ENCODE assay signal across 15 cellular contexts in the genomic region with DNA sequence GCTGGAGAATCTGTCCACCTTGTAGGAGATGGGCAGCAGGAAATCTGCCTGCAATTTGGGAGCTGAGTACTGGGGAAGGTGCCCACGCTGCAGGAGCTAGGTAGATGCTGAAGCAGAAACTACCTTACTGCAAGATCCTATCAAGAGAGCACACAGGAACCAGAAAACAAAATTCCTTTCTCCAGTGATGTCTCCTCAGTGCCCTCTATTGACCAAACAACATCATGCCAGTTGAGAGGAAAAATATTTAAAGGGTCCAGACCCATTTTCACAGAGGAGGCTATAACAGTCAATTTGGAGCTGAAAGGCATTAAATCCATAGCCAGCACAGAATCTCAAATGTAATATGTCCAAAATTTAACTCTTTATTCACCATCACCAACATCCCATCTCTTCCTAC.
DNase-seq lines count a peak whose midpoint lies in the region; ATAC-seq and TF ChIP-seq lines count a peak whose summit lies in the region.
"Had no signal": no experiment of that assay in that cellular context is flagged by ENCODE, and none has a peak within 500 bp of the region (broad histone marks: within the 10 kb centered on the region; RNA-seq: fewer than 3 reads in every experiment).

No MANE protein-coding gene starts in this region.

- H3K27me3 ChIP-seq in neuronal stem cell (ENCODE audit: control insufficient read depth in 3 of 3, insufficient read depth in 3 of 3, low read depth in 1 of 3, low read length in 3 of 3): no peaks in the 10 kb centered on the region

- in situ Hi-C loops in Caki2 (cut with HindIII; ENCODE audit: low pct_unique_long_range_greater_than_20kb, low sequenced_read_pairs): no loop called here

- H2BK5ac ChIP-seq in neuronal stem cell (ENCODE audit: low read length): no peak overlapping the region

- H3K4ac ChIP-seq in neuronal stem cell (ENCODE audit: low read length): no peak overlapping the region

- CTCF ChIA-PET in HEK293 (lab: Yijun Ruan, JAX) (interaction anchor here (0.7 to 1.3 kb wide), 4 partner anchors 18 to 67 kb away, joined by 3 to 4 read pairs (median 4); no protein-coding TSS in a partner anchor), OCI-LY7 (lab: Charles Lee; ENCODE audit: unreplicated experiment) (no interaction called here)

- no TSS peak for BruUV-seq in OCI-LY7 (replicated peaks; lab: Mats Ljungman, UMichigan)

- no peak overlapping the region for H2BK120ac ChIP-seq in neuronal stem cell (ENCODE audit: low read depth, low read length)

- H3K9me2 ChIP-seq in OCI-LY7 (ENCODE audit: insufficient read depth, low read length): no peaks in the 10 kb centered on the region

- H2AK5ac ChIP-seq in neuronal stem cell (ENCODE audit: low read depth, low read length): no peak overlapping the region

- no CpG with 5 or more reads among the region's 1 CpG for WGBS in neuronal stem cell (ENCODE audit: extremely low coverage in 2 of 2, insufficient read length in 2 of 2, insufficient replicate concordance in 1 of 2), 2 donors

- TF ChIP-seq CTCF in HEK293 (tag by site-specific recombination; IDR thresholded peaks at IDR 0.05) (no peak), OCI-LY7 (conservative IDR thresholded peaks at IDR 0.05; ENCODE audit: low read length) (peak; percentile 47; the same call in 1 of the 2 replicates)

- no peak overlapping the region for H3K9ac ChIP-seq in neuronal stem cell (ENCODE audit: low read depth, low read length, poor library complexity)

- H3K4me1 ChIP-seq in HEK293 (ENCODE audit: control insufficient read depth, insufficient read depth, low read length): no peaks in the 10 kb centered on the region
- H3K4me1 ChIP-seq in OCI-LY7 (ENCODE audit: insufficient read depth, low read length, poor library complexity, severe bottlenecking): no peaks in the 10 kb centered on the region
- H3K4me1 ChIP-seq in neuronal stem cell (ENCODE audit: control insufficient read depth in 2 of 2, insufficient read depth in 1 of 2, low read depth in 1 of 2, low read length in 2 of 2): no peaks in the 10 kb centered on the region
- H3K4me1 ChIP-seq: HAP-1 had no signal

- POLR2A ChIA-PET in HEK293 (lab: Yijun Ruan, JAX): no interaction called here
- POLR2A ChIA-PET in OCI-LY7 (lab: Charles Lee): no interaction called here

- no peak overlapping the region for H2BK12ac ChIP-seq in neuronal stem cell (ENCODE audit: low read length)

- H3K79me1 ChIP-seq in neuronal stem cell (ENCODE audit: low read depth, low read length): no peaks in the 10 kb centered on the region

- no peak overlapping the region for H2AFZ ChIP-seq in OCI-LY7 (ENCODE audit: low read length)
- H2AFZ ChIP-seq in neuronal stem cell (ENCODE audit: low read length): no peak overlapping the region

- no peak overlapping the region for H3K23ac ChIP-seq in neuronal stem cell (ENCODE audit: low read depth, low read length, poor library complexity)

- H3K9me3 ChIP-seq in HEK293 (ENCODE audit: control insufficient read depth, insufficient read depth, low read depth, low read length) (no peaks in the 10 kb centered on the region), OCI-LY7 (ENCODE audit: low read length) (no peaks in the 10 kb centered on the region), neuronal stem cell (replicated peaks in 1 of 2; ENCODE audit: control insufficient read depth in 2 of 2, insufficient read depth in 1 of 2, low read depth in 1 of 2, low read length in 2 of 2) (no peaks in the 10 kb centered on the region)
- H3K9me3 ChIP-seq: HAP-1 had no signal

- intact Hi-C loops in OCI-LY7 (cut with micrococcal nuclease; ENCODE audit: unreplicated experiment): no loop called here

- H3K4me3 ChIP-seq in HEK293 (ENCODE audit: low read depth, low read length): no peak overlapping the region
- H3K4me3 ChIP-seq in OCI-LY7 (ENCODE audit: low read depth, low read length, poor library complexity, severe bottlenecking): no peak overlapping the region
- no peak overlapping the region for H3K4me3 ChIP-seq in neuronal stem cell (ENCODE audit: low read length in 2 of 2)
- H3K4me3 ChIP-seq: HAP-1 had no signal

- H3K18ac ChIP-seq in neuronal stem cell (ENCODE audit: low read length): no peak overlapping the region

- no peak overlapping the region for H2BK15ac ChIP-seq in neuronal stem cell (ENCODE audit: low read length)

- ATAC-seq in HG03108 (IDR thresholded peaks at IDR 0.05; ENCODE audit: unreplicated experiment): no peak
- ATAC-seq: activated naive CD8-positive, alpha-beta T cell treated with anti-CD3 and anti-CD28 coated beads, Interleukin-2, amount 50 U/mL, for 24 hours had no signal

- no peaks in the 10 kb centered on the region for H3K36me3 ChIP-seq in HEK293 (ENCODE audit: control insufficient read depth in 2 of 2, insufficient read depth in 1 of 2, low read length in 2 of 2)
- H3K36me3 ChIP-seq in OCI-LY7 (ENCODE audit: insufficient read depth, low read length): no peaks in the 10 kb centered on the region
- H3K36me3 ChIP-seq in neuronal stem cell (replicated peaks in 1 of 2; ENCODE audit: control insufficient read depth in 2 of 2, insufficient read depth in 2 of 2, low read length in 2 of 2): no peaks in the 10 kb centered on the region
- H3K36me3 ChIP-seq: HAP-1 had no signal

- H4K20me1 ChIP-seq in OCI-LY7 (ENCODE audit: insufficient read depth, low read length): no peaks in the 10 kb centered on the region

- H4K91ac ChIP-seq in neuronal stem cell (ENCODE audit: low read depth, low read length, poor library complexity): no peak overlapping the region

- H3K27ac ChIP-seq in HEK293 (ENCODE audit: extremely low read depth, low read depth, low read length): no peak overlapping the region
- no peak overlapping the region for H3K27ac ChIP-seq in OCI-LY7 (ENCODE audit: low read depth, low read length, poor library complexity, severe bottlenecking)
- H3K27ac ChIP-seq in neuronal stem cell (replicated peaks; ENCODE audit: low read length): no peak overlapping the region

- H3K14ac ChIP-seq in neuronal stem cell (ENCODE audit: low read length): no peak overlapping the region

- no peak overlapping the region for H4K8ac ChIP-seq in neuronal stem cell (ENCODE audit: low read depth, low read length)

- no peaks in the 10 kb centered on the region for H3K79me2 ChIP-seq in OCI-LY7 (ENCODE audit: insufficient read depth, low read depth, low read length)

- DNase-seq in Caki2 (ENCODE audit: low read depth) (peak; percentile 2), OCI-LY7 (ENCODE audit: low spot score) (no peak), iPS-NIHi11 (ENCODE audit: low spot score) (peak; percentile 11), NCI-H345 treated with DMSO at 0.1 percent for 48 hours (lab: John Stamatoyannopoulos, UW; ENCODE audit: unreplicated experiment) (no peak), neuronal stem cell (ENCODE audit: low spot score) (no peak)
- DNase-seq in stimulated activated CD4-positive, alpha-beta T cell treated with anti-CD3 and anti-CD28 coated beads, Interleukin-2, amount 100 ng/mL, for 48 hours: no peak
- DNase-seq: activated CD4-positive, CD25-positive, alpha-beta regulatory T cell treated with anti-CD3 and anti-CD28 coated beads, Interleukin-2, amount 50 U/mL, for 72 hours; activated naive CD8-positive, alpha-beta T cell treated with anti-CD3 and anti-CD28 coated beads, Interleukin-2, amount 50 U/mL, for 24 hours; CD4-positive, CD25-positive, alpha-beta regulatory T cell; erythroblast; GDM1; nucleus accumbens had no signal

- H3K4me2 ChIP-seq in OCI-LY7 (ENCODE audit: low read length) (no peak overlapping the region), neuronal stem cell (ENCODE audit: insufficient read depth, low read length, poor library complexity, severe bottlenecking) (no peak overlapping the region)

TF ChIP-seq in HEK293, 187 proteins besides CTCF, POLR2A, EP300 and RAD21:
- TF ChIP-seq ZSCAN5A (tag by site-specific recombination; IDR thresholded peaks at IDR 0.05): no peak
- peak; percentile 44 for TF ChIP-seq ZNF654 (tag by site-specific recombination; IDR thresholded peaks at IDR 0.05; ENCODE audit: low read depth)

Comparison
In these comparisons a context has a peak if more than half of its experiments do, and no peak if none do; other contexts are left out.
1. DNase-seq: peak in Caki2 (single experiment) and iPS-NIHi11 (single experiment); none in OCI-LY7 (single experiment), stimulated activated CD4-positive, alpha-beta T cell treated with anti-CD3 and anti-CD28 coated beads, Interleukin-2, amount 100 ng/mL, for 48 hours (0 of 2), NCI-H345 treated with DMSO at 0.1 percent for 48 hours (single experiment) and neuronal stem cell (single experiment).